ENCODE assay signal across 8 cellular contexts in genomic region chr2:750628-751027, GRCh38.
"Had no signal": no experiment of that assay in that cellular context is flagged by ENCODE, and none has a peak within 500 bp of the region (broad histone marks: within the 10 kb centered on the region; RNA-seq: fewer than 3 reads in every experiment).

No MANE protein-coding gene starts in this region.

- H3K9me3 ChIP-seq: HAP-1 had no signal

- H3K36me3 ChIP-seq: HAP-1 had no signal

- H3K27ac ChIP-seq: GM23248 had no signal

- DNase-seq: GM23248, GOT3, H7, H9, HCEC 1CT, HFFc6 had no signal

- H3K4me3 ChIP-seq: GM23248, GM23338, HAP-1 had no signal

- H3K4me1 ChIP-seq: HAP-1 had no signal
